In the genomic region with DNA sequence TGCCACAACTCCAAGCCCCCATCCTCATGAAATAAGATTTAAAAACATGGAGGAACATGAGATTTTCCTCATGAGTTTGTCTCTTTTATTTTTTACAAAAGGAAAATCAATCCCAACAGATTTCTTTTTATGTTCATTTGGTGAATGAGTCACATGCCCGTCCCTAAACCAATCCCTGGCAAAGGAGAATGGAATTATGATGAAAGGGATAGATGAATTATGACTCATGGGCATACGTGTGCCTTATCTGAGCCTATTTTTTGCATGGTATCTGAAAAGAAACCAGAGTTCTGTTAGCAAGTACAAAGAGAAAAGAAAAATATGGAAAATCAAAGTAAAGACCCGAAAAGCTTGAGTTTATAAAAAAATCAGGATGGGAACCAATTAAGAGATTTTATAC, we compare ENCODE assay signal across 16 cellular contexts.
DNase-seq lines count a peak whose midpoint lies in the region; ATAC-seq, FAIRE-seq and TF ChIP-seq lines count a peak whose summit lies in the region.
"Had no signal": no experiment of that assay in that cellular context is flagged by ENCODE, and none has a peak within 500 bp of the region (broad histone marks: within the 10 kb centered on the region; RNA-seq: fewer than 3 reads in every experiment).

No MANE protein-coding gene starts in this region.

- H3K4me3 Mint-ChIP-seq in glutamatergic neuron (ENCODE audit: unreplicated experiment), result no peak overlapping the region

- no peak for TF ChIP-seq POLR2A in GM12891 (IDR thresholded peaks at IDR 0.05; ENCODE audit: low read depth, low read length)

- no peaks in the 10 kb centered on the region for H3K4me1 ChIP-seq in RWPE2 (ENCODE audit: insufficient read depth, poor library complexity, severe bottlenecking)

- H3K27ac ChIP-seq in RWPE2 (ENCODE audit: poor library complexity, severe bottlenecking), result no peak overlapping the region
- H3K27ac ChIP-seq: C4-2B had no signal

- peaks cover 21% of the 10 kb centered on the region for H3K27me3 ChIP-seq in RWPE2 (ENCODE audit: insufficient read depth, poor library complexity, severe bottlenecking)

- H3K4me3 ChIP-seq in RWPE2 (ENCODE audit: severe bottlenecking), result no peak overlapping the region
- H3K4me3 ChIP-seq: K562 had no signal

- H3K27ac Mint-ChIP-seq in glutamatergic neuron (ENCODE audit: unreplicated experiment), result no peak overlapping the region

- TF ChIP-seq CTCF in RWPE2 (IDR thresholded peaks at IDR 0.05; ENCODE audit: poor library complexity, severe bottlenecking) (no peak), glutamatergic neuron (IDR thresholded peaks at IDR 0.05; ENCODE audit: partially characterized antibody, unreplicated experiment) (no peak)

- no peaks in the 10 kb centered on the region for H3K36me3 ChIP-seq in RWPE2 (ENCODE audit: low read depth)

- no peaks in the 10 kb centered on the region for H3K36me3 Mint-ChIP-seq in glutamatergic neuron (ENCODE audit: unreplicated experiment)

- H3K9me3 ChIP-seq in RWPE2 (ENCODE audit: severe bottlenecking), result no peaks in the 10 kb centered on the region

- ATAC-seq in RWPE2 (ENCODE audit: low read depth) (peak; percentile 44; the same call in 1 of the 3 replicates), HG02884 (IDR thresholded peaks at IDR 0.05; ENCODE audit: unreplicated experiment) (no peak)
- ATAC-seq: K562 had no signal

- no peaks in the 10 kb centered on the region for H3K9me3 Mint-ChIP-seq in glutamatergic neuron (ENCODE audit: unreplicated experiment)

- DNase-seq in EL (peak; percentile 3), LHCN-M2 (ENCODE audit: low read depth) (peak; percentile 2), RWPE2 (ENCODE audit: low spot score) (no peak), fibroblast of peridontal ligament (ENCODE audit: extremely low read depth) (peak; percentile 21), glutamatergic neuron (no peak), GM12891 (ENCODE audit: insufficient read length, low spot score) (no peak)
- DNase-seq: DMS 273 treated with DMSO at 0.1 percent for 48 hours, NCI-H1105 treated with DMSO at 0.1 percent for 48 hours, NCI-H187, NCI-H69, SW 1271 had no signal

- no peaks in the 10 kb centered on the region for H3K4me1 Mint-ChIP-seq in glutamatergic neuron (ENCODE audit: low read depth, unreplicated experiment)

- peaks cover 2% of the 10 kb centered on the region for H3K27me3 Mint-ChIP-seq in glutamatergic neuron (ENCODE audit: unreplicated experiment)

- no peak for FAIRE-seq in GM12891 (lab: Jason Lieb, UNC)
- FAIRE-seq: GM19239, H54, K562 had no signal

TF ChIP-seq in GM12891, 5 proteins besides CTCF, POLR2A, EP300 and RAD21:
- TF ChIP-seq SPI1 (IDR thresholded peaks at IDR 0.05; ENCODE audit: low read depth, low read length) (no peak), TAF1 (IDR thresholded peaks at IDR 0.05; ENCODE audit: low read depth, low read length) (no peak), POU2F2 (IDR thresholded peaks at IDR 0.05; ENCODE audit: low read depth, low read length) (no peak), POLR2AphosphoS5 (IDR thresholded peaks at IDR 0.05; ENCODE audit: low read depth, low read length) (no peak), PAX5 (IDR thresholded peaks at IDR 0.05; ENCODE audit: insufficient read depth, low read length, severe bottlenecking) (no peak)

Comparison
In these comparisons a context has a peak if more than half of its experiments do, and no peak if none do; other contexts are left out.
1. DNase-seq: peak in EL (single experiment), LHCN-M2 (single experiment) and fibroblast of peridontal ligament (single experiment); none in RWPE2 (single experiment), glutamatergic neuron (single experiment) and GM12891 (single experiment).